In the genomic region with DNA sequence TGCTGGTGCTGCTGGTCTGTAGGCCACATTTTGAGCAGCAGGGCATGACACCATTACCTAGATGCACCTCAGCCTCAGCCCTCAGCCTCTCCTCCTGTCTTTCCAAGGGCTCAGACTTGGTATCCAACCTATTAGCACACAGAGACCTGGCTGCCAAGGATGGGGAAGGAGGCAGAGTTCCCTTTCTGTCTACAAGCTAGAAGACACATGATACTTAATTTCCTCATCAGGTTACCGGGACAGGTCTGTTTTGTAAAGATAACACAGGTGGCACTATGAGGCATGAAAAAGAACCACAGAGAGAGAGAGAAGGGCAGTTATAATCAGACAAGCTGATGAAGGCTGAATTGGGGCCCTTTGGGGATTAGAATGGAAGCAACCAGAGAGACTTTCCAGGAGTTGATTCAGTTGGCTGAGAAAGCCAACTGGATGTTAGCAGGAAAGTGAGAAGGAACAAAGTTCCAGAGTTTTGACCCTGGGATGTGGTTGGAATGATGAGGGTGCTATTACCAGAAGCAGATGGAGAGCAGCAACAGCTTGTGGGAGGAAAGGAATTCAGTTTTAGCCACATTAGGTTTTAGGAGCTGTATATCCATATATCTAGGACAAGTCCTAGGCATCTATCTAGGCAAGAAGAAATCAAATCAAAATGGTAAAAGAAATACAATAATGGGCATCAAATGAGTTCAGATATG, we compare ENCODE assay signal across 1 cellular context.
TF ChIP-seq lines count a peak whose summit lies in the region.

No MANE protein-coding gene starts in this region.

TF ChIP-seq in K562, 482 proteins besides CTCF, POLR2A, EP300 and RAD21:
- TF ChIP-seq CBFA2T3 (IDR thresholded peaks at IDR 0.05) = peak; percentile 42
- TF ChIP-seq EHMT2 (IDR thresholded peaks at IDR 0.05) = no peak
